ENCODE assay signal across 13 cellular contexts in genomic region chr15:50880221-50880620, GRCh38. TPM values are rescaled to one million over a fixed set of nuclear protein-coding genes. Genes with fewer than 3 reads are reported as not detected.
DNase-seq lines count a peak whose midpoint lies in the region; ATAC-seq and TF ChIP-seq lines count a peak whose summit lies in the region.
"Had no signal": no experiment of that assay in that cellular context is flagged by ENCODE, and none has a peak within 500 bp of the region (broad histone marks: within the 10 kb centered on the region; RNA-seq: fewer than 3 reads in every experiment).

No MANE protein-coding gene starts in this region.

- no peaks in the 10 kb centered on the region for H3K79me1 ChIP-seq in neuronal stem cell (ENCODE audit: low read depth, low read length)

- no peak overlapping the region for H3K23ac ChIP-seq in neuronal stem cell (ENCODE audit: low read depth, low read length, poor library complexity)

- no peak overlapping the region for H3K14ac ChIP-seq in neuronal stem cell (ENCODE audit: low read length)

- H3K4me2 ChIP-seq in BLaER1 (peak overlapping the region; percentile 51), neuronal stem cell (ENCODE audit: insufficient read depth, low read length, poor library complexity, severe bottlenecking) (no peak overlapping the region)

- H2AK5ac ChIP-seq in neuronal stem cell (ENCODE audit: low read depth, low read length) = no peak overlapping the region

- ATAC-seq in HG03280 (IDR thresholded peaks at IDR 0.05; ENCODE audit: unreplicated experiment) (peak; percentile 0), memory B cell (ENCODE audit: low read depth) (no peak), HG02884 (IDR thresholded peaks at IDR 0.05; ENCODE audit: unreplicated experiment) (no peak)
- no peak for ATAC-seq in activated T-helper 17 cell treated with anti-CD3 and anti-CD28 coated beads, Interleukin-2, amount 50 U/mL, for 72 hours (replicated peaks)

- H3K27ac ChIP-seq in BLaER1 (peak overlapping the region; percentile 57; the same call in 1 of the 2 replicates), neuronal stem cell (replicated peaks; ENCODE audit: low read length) (no peak overlapping the region), stomach (peak overlapping the region in 2 of 5 donors; percentile 25 to 74)
- H3K27ac ChIP-seq: VCaP had no signal

- peak overlapping the region; percentile 98 for H3K27ac Mint-ChIP-seq in activated T-helper 17 cell treated with anti-CD3 and anti-CD28 coated beads, Interleukin-2, amount 50 U/mL, for 72 hours
- H3K27ac Mint-ChIP-seq in memory B cell = peak overlapping the region; percentile 85
- H3K27ac Mint-ChIP-seq: endodermal cell, mesothelial cell of epicardium had no signal

- H2BK12ac ChIP-seq in neuronal stem cell (ENCODE audit: low read length) = no peak overlapping the region

- no peaks in the 10 kb centered on the region for H3K36me3 ChIP-seq in BLaER1
- H3K36me3 ChIP-seq in neuronal stem cell (replicated peaks in 1 of 2; ENCODE audit: control insufficient read depth in 2 of 2, insufficient read depth in 2 of 2, low read length in 2 of 2) = no peaks in the 10 kb centered on the region
- no peaks in the 10 kb centered on the region for H3K36me3 ChIP-seq in stomach

- no peak for TF ChIP-seq CTCF in stomach (IDR thresholded peaks at IDR 0.05)

- no CpG with 5 or more reads among the region's 3 CpGs for WGBS in neuronal stem cell (ENCODE audit: extremely low coverage in 2 of 2, insufficient read length in 2 of 2, insufficient replicate concordance in 1 of 2), 2 donors
- 81 to 89% (median 87%) methylated on average over 3 of the region's 3 CpGs for WGBS in stomach, 5 donors

- no peak overlapping the region for H2BK15ac ChIP-seq in neuronal stem cell (ENCODE audit: low read length)

- TF ChIP-seq EP300 in stomach (IDR thresholded peaks at IDR 0.05) = no peak

- no peak overlapping the region for H3K4ac ChIP-seq in neuronal stem cell (ENCODE audit: low read length)

- H3K27me3 ChIP-seq in BLaER1 (no peaks in the 10 kb centered on the region), neuronal stem cell (ENCODE audit: control insufficient read depth in 3 of 3, insufficient read depth in 3 of 3, low read depth in 1 of 3, low read length in 3 of 3) (no peaks in the 10 kb centered on the region), stomach (no peaks in the 10 kb centered on the region)

- no peak overlapping the region for H3K4me3 ChIP-seq in BLaER1
- H3K4me3 ChIP-seq in neuronal stem cell (ENCODE audit: low read length in 2 of 2) = no peak overlapping the region
- H3K4me3 ChIP-seq in stomach = no peak overlapping the region
- H3K4me3 ChIP-seq: skin epidermis had no signal

- no peak overlapping the region for H2BK5ac ChIP-seq in neuronal stem cell (ENCODE audit: low read length)

- H3K4me3 Mint-ChIP-seq in activated T-helper 17 cell treated with anti-CD3 and anti-CD28 coated beads, Interleukin-2, amount 50 U/mL, for 72 hours = peak overlapping the region; percentile 80
- H3K4me3 Mint-ChIP-seq in memory B cell = no peak overlapping the region
- H3K4me3 Mint-ChIP-seq: endodermal cell, mesothelial cell of epicardium had no signal

- no peaks in the 10 kb centered on the region for H3K9me3 Mint-ChIP-seq in activated T-helper 17 cell treated with anti-CD3 and anti-CD28 coated beads, Interleukin-2, amount 50 U/mL, for 72 hours
- H3K9me3 Mint-ChIP-seq in memory B cell = no peaks in the 10 kb centered on the region
- H3K9me3 Mint-ChIP-seq: endodermal cell, mesothelial cell of epicardium had no signal

- peaks cover 49% of the 10 kb centered on the region for H3K4me1 Mint-ChIP-seq in activated T-helper 17 cell treated with anti-CD3 and anti-CD28 coated beads, Interleukin-2, amount 50 U/mL, for 72 hours
- H3K4me1 Mint-ChIP-seq in memory B cell = peaks cover 35% of the 10 kb centered on the region

- no peak for DNase-seq in memory B cell (ENCODE audit: low spot score in 2 of 2)
- no peak for DNase-seq in neuronal stem cell (ENCODE audit: low spot score)
- DNase-seq in stomach = no peak
- no peak for DNase-seq in MV-4-11 (lab: John Stamatoyannopoulos, UW)
- DNase-seq: endodermal cell, NCI-H1694 treated with DMSO at 0.1 percent for 48 hours had no signal

- no peak for TF ChIP-seq POLR2A in stomach (IDR thresholded peaks at IDR 0.05)

- intact Hi-C loops in stomach (cut with DNase I; ENCODE audit: low total_unique reads) = no loop called here

- H4K91ac ChIP-seq in neuronal stem cell (ENCODE audit: low read depth, low read length, poor library complexity) = no peak overlapping the region

- H3K9ac ChIP-seq in BLaER1 = no peak overlapping the region
- no peak overlapping the region for H3K9ac ChIP-seq in neuronal stem cell (ENCODE audit: low read depth, low read length, poor library complexity)

- no peak overlapping the region for H2BK120ac ChIP-seq in neuronal stem cell (ENCODE audit: low read depth, low read length)

- H3K36me3 Mint-ChIP-seq in activated T-helper 17 cell treated with anti-CD3 and anti-CD28 coated beads, Interleukin-2, amount 50 U/mL, for 72 hours (ENCODE audit: low read depth) = no peaks in the 10 kb centered on the region
- no peaks in the 10 kb centered on the region for H3K36me3 Mint-ChIP-seq in memory B cell
- H3K36me3 Mint-ChIP-seq: mesothelial cell of epicardium had no signal

- no peaks in the 10 kb centered on the region for H3K27me3 Mint-ChIP-seq in activated T-helper 17 cell treated with anti-CD3 and anti-CD28 coated beads, Interleukin-2, amount 50 U/mL, for 72 hours
- H3K27me3 Mint-ChIP-seq in memory B cell = no peaks in the 10 kb centered on the region

- H3K4me1 ChIP-seq in BLaER1 (peaks cover 52% of the 10 kb centered on the region), neuronal stem cell (ENCODE audit: control insufficient read depth in 2 of 2, insufficient read depth in 1 of 2, low read depth in 1 of 2, low read length in 2 of 2) (no peaks in the 10 kb centered on the region), stomach (peaks cover 11 to 33% (median 23%) of the 10 kb centered on the region in 4 donors)

- H3K18ac ChIP-seq in neuronal stem cell (ENCODE audit: low read length) = no peak overlapping the region

- H3K9me3 ChIP-seq in BLaER1 (no peaks in the 10 kb centered on the region), neuronal stem cell (replicated peaks in 1 of 2; ENCODE audit: control insufficient read depth in 2 of 2, insufficient read depth in 1 of 2, low read depth in 1 of 2, low read length in 2 of 2) (no peaks in the 10 kb centered on the region), stomach (no peaks in the 10 kb centered on the region)

- H4K8ac ChIP-seq in neuronal stem cell (ENCODE audit: low read depth, low read length) = no peak overlapping the region

- H4K20me1 ChIP-seq in BLaER1 = no peaks in the 10 kb centered on the region

- H2AFZ ChIP-seq in neuronal stem cell (ENCODE audit: low read length) = no peak overlapping the region

RNA-seq across cellular contexts. Expression of gene AP4E1, which starts 28.3 kb away (rescaled TPM):
- 10 to 100 TPM; 10.6 to 15.6 TPM for total RNA-seq in activated T-helper 17 cell treated with anti-CD3 and anti-CD28 coated beads, Interleukin-2, amount 50 U/mL, for 72 hours
- polyA plus RNA-seq in neuronal stem cell (2013, experiment 1 of 2) = 3.5 TPM
- 3.9 TPM for polyA plus RNA-seq in neuronal stem cell (2013, experiment 2 of 2)
- total RNA-seq in stomach = 10 to 100 TPM in 3 of 5 donors, 1 to 10 TPM in 2; 6.7 to 31.9 (median 11.1) TPM
- polyA plus RNA-seq in stomach = 1 to 10 TPM; 1.8 to 2.6 (median 2.0) TPM
